In genomic region chr2:144431384-144431783, GRCh38 we compare ENCODE assay signal across 12 cellular contexts.
DNase-seq lines count a peak whose midpoint lies in the region; ATAC-seq and TF ChIP-seq lines count a peak whose summit lies in the region.
"Had no signal": no experiment of that assay in that cellular context is flagged by ENCODE, and none has a peak within 500 bp of the region (broad histone marks: within the 10 kb centered on the region; RNA-seq: fewer than 3 reads in every experiment).

No MANE protein-coding gene starts in this region.

- H3K27me3 Mint-ChIP-seq in WTC11 (ENCODE audit: low read depth) = no peaks in the 10 kb centered on the region

- H3K4me3 ChIP-seq in tibial nerve = peak overlapping the region in 3 of 4 donors; percentile 10 to 19 (median 11)

- 29 to 30% methylated on average over 8 of the region's 8 CpGs for WGBS in tibial nerve, 2 donors

- H3K27me3 ChIP-seq in tibial nerve = no peaks in the 10 kb centered on the region

- no peak for TF ChIP-seq CTCF in WTC11 (IDR thresholded peaks at IDR 0.05)
- no peak for TF ChIP-seq CTCF in tibial nerve (IDR thresholded peaks at IDR 0.05)

- H3K9me3 ChIP-seq in tibial nerve = no peaks in the 10 kb centered on the region

- H3K4me1 Mint-ChIP-seq in WTC11 = peaks cover 6% of the 10 kb centered on the region; the same call in 1 of the 2 replicates

- CTCF ChIA-PET in WTC11 (lab: Charles Lee) = interaction anchor here (1.5 to 1.9 kb wide), 2 partner anchors 13 to 17 kb away, joined by 5 to 9 read pairs; no protein-coding TSS in a partner anchor

- no peak for TF ChIP-seq POLR2A in tibial nerve (IDR thresholded peaks at IDR 0.05)

- H3K4me3 Mint-ChIP-seq in WTC11 = no peak overlapping the region
- H3K4me3 Mint-ChIP-seq: activated naive CD4-positive, alpha-beta T cell treated with anti-CD3 and anti-CD28 coated beads, Interleukin-2, amount 50 U/mL, for 24 hours had no signal

- H3K36me3 Mint-ChIP-seq in WTC11 = no peaks in the 10 kb centered on the region
- H3K36me3 Mint-ChIP-seq: activated naive CD4-positive, alpha-beta T cell treated with anti-CD3 and anti-CD28 coated beads, Interleukin-2, amount 50 U/mL, for 24 hours had no signal

- ATAC-seq in WTC11 (peak; percentile 82), GM21576 (IDR thresholded peaks at IDR 0.05; ENCODE audit: unreplicated experiment) (no peak)
- ATAC-seq: HCT116 had no signal

- H3K27ac Mint-ChIP-seq in WTC11 = no peak overlapping the region
- H3K27ac Mint-ChIP-seq: activated naive CD4-positive, alpha-beta T cell treated with anti-CD3 and anti-CD28 coated beads, Interleukin-2, amount 50 U/mL, for 24 hours had no signal

- H3K9me3 Mint-ChIP-seq in WTC11 = no peaks in the 10 kb centered on the region
- H3K9me3 Mint-ChIP-seq: activated naive CD4-positive, alpha-beta T cell treated with anti-CD3 and anti-CD28 coated beads, Interleukin-2, amount 50 U/mL, for 24 hours had no signal

- POLR2A ChIA-PET in WTC11 (lab: Charles Lee) = no interaction called here

- H3K36me3 ChIP-seq in tibial nerve = no peaks in the 10 kb centered on the region

- peak overlapping the region; percentile 67 to 90 (median 80) for H3K27ac ChIP-seq in tibial nerve
- H3K27ac ChIP-seq: 22Rv1 had no signal

- H3K4me1 ChIP-seq in tibial nerve = peaks cover 0 to 90% (median 55%) of the 10 kb centered on the region in 4 donors

- no peak for TF ChIP-seq EP300 in tibial nerve (IDR thresholded peaks at IDR 0.05)

- peak; percentile 13 for DNase-seq in DMS 273 (lab: John Stamatoyannopoulos, UW; ENCODE audit: unreplicated experiment)
- DNase-seq in DMS 273 treated with DMSO at 0.1 percent for 48 hours (lab: John Stamatoyannopoulos, UW) = no peak
- no peak for DNase-seq in WTC11 (ENCODE audit: low spot score)
- peak; percentile 58 for DNase-seq in medulla oblongata (ENCODE audit: extremely low spot score)
- no peak for DNase-seq in tibial nerve (ENCODE audit: low spot score in 2 of 2)
- DNase-seq in AG08395 (ENCODE audit: low spot score) = no peak
- DNase-seq in epidermal melanocyte (ENCODE audit: insufficient read length, low spot score) = no peak
- DNase-seq: stimulated activated naive CD4-positive, alpha-beta T cell had no signal

TF ChIP-seq in WTC11, 78 proteins besides CTCF, POLR2A, EP300 and RAD21:
- TF ChIP-seq ZNF219 (CRISPR knock-in tag; IDR thresholded peaks at IDR 0.05; ENCODE audit: borderline replicate concordance) (no peak), ZNF121 (CRISPR knock-in tag; IDR thresholded peaks at IDR 0.05) (no peak), SMAD3 (CRISPR knock-in tag; IDR thresholded peaks at IDR 0.05; ENCODE audit: borderline replicate concordance) (no peak), ZNF425 (CRISPR knock-in tag; conservative IDR thresholded peaks at IDR 0.05) (no peak), TCF7 (CRISPR knock-in tag; IDR thresholded peaks at IDR 0.05; ENCODE audit: low read depth) (no peak), ERG (CRISPR knock-in tag; IDR thresholded peaks at IDR 0.05) (no peak), TEAD4 (CRISPR knock-in tag; IDR thresholded peaks at IDR 0.05) (no peak)

Comparison
In these comparisons a context has a peak if more than half of its experiments do, and no peak if none do; other contexts are left out.
1. DNase-seq: peak in DMS 273 (single experiment) and medulla oblongata (single experiment); none in DMS 273 treated with DMSO at 0.1 percent for 48 hours (single experiment), WTC11 (single experiment), tibial nerve (0 of 2), AG08395 (single experiment) and epidermal melanocyte (single experiment).